Comparison of ENCODE assay signal across 31 cellular contexts in genomic region chr2:144163592-144163991, GRCh38.
"Had no signal": no experiment of that assay in that cellular context is flagged by ENCODE, and none has a peak within 500 bp of the region (broad histone marks: within the 10 kb centered on the region; RNA-seq: fewer than 3 reads in every experiment).

No MANE protein-coding gene starts in this region.

- FAIRE-seq: endothelial cell of umbilical vein had no signal

- H3K4me1 ChIP-seq: ascending aorta, breast epithelium, colonic mucosa, esophagus squamous epithelium, gastroesophageal sphincter, heart right ventricle had no signal

- H3K9me3 Mint-ChIP-seq: activated B cell treated with CpG ODN at 0.5 μM for 24 hours; activated CD4-positive, alpha-beta memory T cell treated with anti-CD3 and anti-CD28 coated beads, Interleukin-2, amount 10 ng/mL, durations not matched to agents 7 days and 5 days; activated CD4-positive, alpha-beta T cell treated with anti-CD3 and anti-CD28 coated beads, Interleukin-2, amount 10 ng/mL, durations not matched to agents 24 days and 14 days; activated naive CD4-positive, alpha-beta T cell treated with anti-CD3 and anti-CD28 coated beads, Interleukin-2, amount 10 ng/mL, durations not matched to agents 7 days and 5 days; activated naive CD4-positive, alpha-beta T cell treated with anti-CD3 and anti-CD28 coated beads, Interleukin-2, amount 50 U/mL, for 72 hours; activated naive CD8-positive, alpha-beta T cell treated with anti-CD3 and anti-CD28 coated beads, Interleukin-2, amount 10 ng/mL, durations not matched to agents 7 days and 5 days; activated T-cell treated with anti-CD3 and anti-CD28 coated beads, Interleukin-2, amount 50 U/mL, for 24 hours; activated T-cell treated with anti-CD3 and anti-CD28 coated beads, Interleukin-2, amount 50 U/mL, for 72 hours; brain; T-helper 2 cell treated with Interferon-gamma antibody and Interleukin-4, amounts not matched to agents 5 μg/mL and 100 μg/mL, for 36 hours had no signal

- H3K27me3 ChIP-seq: ascending aorta, breast epithelium, cardiac muscle cell, colonic mucosa, esophagus squamous epithelium, gastroesophageal sphincter, heart right ventricle had no signal

- DNase-seq: activated B cell treated with CpG ODN at 0.5 μM for 24 hours; activated CD4-positive, alpha-beta memory T cell treated with anti-CD3 and anti-CD28 coated beads, Interleukin-2, amount 10 ng/mL, durations not matched to agents 7 days and 5 days; activated CD4-positive, alpha-beta T cell treated with anti-CD3 and anti-CD28 coated beads, Interleukin-2, amount 10 ng/mL, durations not matched to agents 24 days and 14 days; activated CD4-positive, alpha-beta T cell treated with anti-CD3 and anti-CD28 coated beads, Interleukin-2, amount 50 U/mL, for 4 hours; activated CD8-positive, alpha-beta memory T cell treated with anti-CD3 and anti-CD28 coated beads, Interleukin-2, amount 50 U/mL, for 48 hours; activated gamma-delta T cell; activated naive CD4-positive, alpha-beta T cell; activated naive CD4-positive, alpha-beta T cell treated with anti-CD3 and anti-CD28 coated beads, Interleukin-2, amount 10 ng/mL, durations not matched to agents 7 days and 5 days; activated naive CD8-positive, alpha-beta T cell treated with anti-CD3 and anti-CD28 coated beads, Interleukin-2, amount 10 ng/mL, durations not matched to agents 7 days and 5 days; activated T-cell treated with anti-CD3 and anti-CD28 coated beads for 4 hours; activated T-cell treated with anti-CD3 and anti-CD28 coated beads, Interleukin-2, amount 50 U/mL, for 24 hours; activated T-cell treated with anti-CD3 and anti-CD28 coated beads, Interleukin-2, amount 50 U/mL, for 72 hours; central memory CD4-positive, alpha-beta T cell; cerebellar nuclear complex; colonic mucosa; effector CD8-positive, alpha-beta T cell; esophagus squamous epithelium; foreskin melanocyte; heart right ventricle; T-helper 17 cell; T1000; WERI-Rb-1 had no signal

- H3K36me3 ChIP-seq: ascending aorta, breast epithelium, cardiac muscle cell, colonic mucosa, esophagus squamous epithelium, gastroesophageal sphincter, heart right ventricle, WERI-Rb-1 had no signal

- H3K27me3 Mint-ChIP-seq: activated B cell treated with CpG ODN at 0.5 μM for 24 hours; activated CD4-positive, alpha-beta memory T cell treated with anti-CD3 and anti-CD28 coated beads, Interleukin-2, amount 10 ng/mL, durations not matched to agents 7 days and 5 days; activated CD4-positive, alpha-beta T cell treated with anti-CD3 and anti-CD28 coated beads, Interleukin-2, amount 10 ng/mL, durations not matched to agents 24 days and 14 days; activated naive CD4-positive, alpha-beta T cell treated with anti-CD3 and anti-CD28 coated beads, Interleukin-2, amount 10 ng/mL, durations not matched to agents 7 days and 5 days; activated naive CD8-positive, alpha-beta T cell treated with anti-CD3 and anti-CD28 coated beads, Interleukin-2, amount 10 ng/mL, durations not matched to agents 7 days and 5 days; activated T-cell treated with anti-CD3 and anti-CD28 coated beads, Interleukin-2, amount 50 U/mL, for 24 hours; brain; T-helper 17 cell had no signal

- H3K36me3 Mint-ChIP-seq: activated naive CD4-positive, alpha-beta T cell treated with anti-CD3 and anti-CD28 coated beads, Interleukin-2, amount 10 ng/mL, durations not matched to agents 7 days and 5 days; activated naive CD4-positive, alpha-beta T cell treated with anti-CD3 and anti-CD28 coated beads, Interleukin-2, amount 50 U/mL, for 72 hours; activated naive CD8-positive, alpha-beta T cell treated with anti-CD3 and anti-CD28 coated beads, Interleukin-2, amount 10 ng/mL, durations not matched to agents 7 days and 5 days; brain had no signal

- H3K4me1 Mint-ChIP-seq: activated CD4-positive, alpha-beta memory T cell treated with anti-CD3 and anti-CD28 coated beads, Interleukin-2, amount 10 ng/mL, durations not matched to agents 7 days and 5 days; activated naive CD4-positive, alpha-beta T cell treated with anti-CD3 and anti-CD28 coated beads, Interleukin-2, amount 10 ng/mL, durations not matched to agents 7 days and 5 days; brain had no signal

- H3K27ac ChIP-seq: ascending aorta, breast epithelium, cardiac muscle cell, colonic mucosa, epithelial cell of prostate, esophagus squamous epithelium, gastroesophageal sphincter, heart right ventricle, WERI-Rb-1 had no signal

- H3K4me3 Mint-ChIP-seq: activated B cell treated with CpG ODN at 0.5 μM for 24 hours; activated CD4-positive, alpha-beta memory T cell treated with anti-CD3 and anti-CD28 coated beads, Interleukin-2, amount 10 ng/mL, durations not matched to agents 7 days and 5 days; activated CD4-positive, alpha-beta T cell treated with anti-CD3 and anti-CD28 coated beads, Interleukin-2, amount 10 ng/mL, durations not matched to agents 24 days and 14 days; activated naive CD4-positive, alpha-beta T cell treated with anti-CD3 and anti-CD28 coated beads, Interleukin-2, amount 10 ng/mL, durations not matched to agents 7 days and 5 days; activated naive CD8-positive, alpha-beta T cell treated with anti-CD3 and anti-CD28 coated beads, Interleukin-2, amount 10 ng/mL, durations not matched to agents 7 days and 5 days; activated T-cell treated with anti-CD3 and anti-CD28 coated beads, Interleukin-2, amount 50 U/mL, for 24 hours; activated T-cell treated with anti-CD3 and anti-CD28 coated beads, Interleukin-2, amount 50 U/mL, for 72 hours; brain; T-helper 17 cell; T-helper 2 cell treated with Interferon-gamma antibody and Interleukin-4, amounts not matched to agents 5 μg/mL and 100 μg/mL, for 36 hours had no signal

- H3K4me3 ChIP-seq: ascending aorta, breast epithelium, cardiac muscle cell, colonic mucosa, esophagus squamous epithelium, gastroesophageal sphincter, heart right ventricle had no signal

- H3K9me3 ChIP-seq: ascending aorta, breast epithelium, colonic mucosa, esophagus squamous epithelium, gastroesophageal sphincter, heart right ventricle had no signal

- H3K27ac Mint-ChIP-seq: activated B cell treated with CpG ODN at 0.5 μM for 24 hours; activated CD4-positive, alpha-beta memory T cell treated with anti-CD3 and anti-CD28 coated beads, Interleukin-2, amount 10 ng/mL, durations not matched to agents 7 days and 5 days; activated CD4-positive, alpha-beta T cell treated with anti-CD3 and anti-CD28 coated beads, Interleukin-2, amount 10 ng/mL, durations not matched to agents 24 days and 14 days; activated naive CD4-positive, alpha-beta T cell treated with anti-CD3 and anti-CD28 coated beads, Interleukin-2, amount 10 ng/mL, durations not matched to agents 7 days and 5 days; activated naive CD4-positive, alpha-beta T cell treated with anti-CD3 and anti-CD28 coated beads, Interleukin-2, amount 50 U/mL, for 72 hours; activated naive CD8-positive, alpha-beta T cell treated with anti-CD3 and anti-CD28 coated beads, Interleukin-2, amount 10 ng/mL, durations not matched to agents 7 days and 5 days; activated T-cell treated with anti-CD3 and anti-CD28 coated beads, Interleukin-2, amount 50 U/mL, for 24 hours; activated T-cell treated with anti-CD3 and anti-CD28 coated beads, Interleukin-2, amount 50 U/mL, for 72 hours; brain; T-helper 17 cell; T-helper 2 cell treated with Interferon-gamma antibody and Interleukin-4, amounts not matched to agents 5 μg/mL and 100 μg/mL, for 36 hours had no signal
